In genomic region chrX:66000628-66001275, GRCh38 we compare ENCODE assay signal across 35 cellular contexts. TPM values are rescaled to one million over a fixed set of nuclear protein-coding genes. Genes with fewer than 3 reads are reported as not detected.
DNase-seq lines count a peak whose midpoint lies in the region; ATAC-seq, FAIRE-seq and TF ChIP-seq lines count a peak whose summit lies in the region.
"Had no signal": no experiment of that assay in that cellular context is flagged by ENCODE, and none has a peak within 500 bp of the region (broad histone marks: within the 10 kb centered on the region; RNA-seq: fewer than 3 reads in every experiment).

No MANE protein-coding gene starts in this region.

- intact Hi-C loops in spleen (cut with DNase I; ENCODE audit: low total_unique reads) = no loop called here

- peak overlapping the region; percentile 20; the same call in 1 of the 2 replicates for H3K27ac ChIP-seq in KMS-11
- H3K27ac ChIP-seq in astrocyte (ENCODE audit: low read depth, low read length) = no peak overlapping the region
- peak overlapping the region in 5 of 8 donors; percentile 37 to 87 (median 80) for H3K27ac ChIP-seq in spleen
- H3K27ac ChIP-seq: ascending aorta, cardiac muscle cell, coronary artery, epithelial cell of prostate, hepatocyte, lower lobe of right lung, parathyroid adenoma, testis had no signal

- peaks cover 2% of the 10 kb centered on the region for H3K4me1 Mint-ChIP-seq in astrocyte (ENCODE audit: low read depth, unreplicated experiment)
- H3K4me1 Mint-ChIP-seq: nephron progenitor cell had no signal

- H3K9ac ChIP-seq in KMS-11 = no peak overlapping the region
- H3K9ac ChIP-seq in astrocyte (ENCODE audit: low read length) = no peak overlapping the region
- H3K9ac ChIP-seq: parathyroid adenoma had no signal

- H3K79me2 ChIP-seq in KMS-11 (ENCODE audit: insufficient read depth, low read depth) (no peaks in the 10 kb centered on the region), astrocyte (ENCODE audit: insufficient read depth, low read length) (no peaks in the 10 kb centered on the region)
- H3K79me2 ChIP-seq: hepatocyte, parathyroid adenoma had no signal

- H3K4me2 ChIP-seq in KMS-11 (peak overlapping the region; percentile 25), astrocyte (ENCODE audit: low read length) (no peak overlapping the region)
- H3K4me2 ChIP-seq: hepatocyte had no signal

- H3K36me3 ChIP-seq in KMS-11 (ENCODE audit: insufficient read depth) (no peaks in the 10 kb centered on the region), astrocyte (ENCODE audit: insufficient read depth, low read length) (no peaks in the 10 kb centered on the region), spleen (no peaks in the 10 kb centered on the region)
- H3K36me3 ChIP-seq: ascending aorta, cardiac muscle cell, lower lobe of right lung had no signal

- no peaks in the 10 kb centered on the region for H3K27me3 ChIP-seq in KMS-11 (ENCODE audit: insufficient read depth, low read depth)
- H3K27me3 ChIP-seq in astrocyte (ENCODE audit: insufficient read depth, low read length) = no peaks in the 10 kb centered on the region
- no peaks in the 10 kb centered on the region for H3K27me3 ChIP-seq in spleen (replicated peaks in 1 of 7)
- H3K27me3 ChIP-seq: ascending aorta, cardiac muscle cell, hepatocyte, testis had no signal

- H3K9me3 Mint-ChIP-seq in astrocyte (ENCODE audit: unreplicated experiment) = no peaks in the 10 kb centered on the region
- H3K9me3 Mint-ChIP-seq: stimulated activated naive CD8-positive, alpha-beta T cell treated with anti-CD3 and anti-CD28 coated beads, Interleukin-15, Interleukin-2, amounts not matched to agents 100 ng/mL and 50 ng/mL, for 24 hours had no signal

- H3K27ac Mint-ChIP-seq in astrocyte (ENCODE audit: unreplicated experiment) = no peak overlapping the region
- H3K27ac Mint-ChIP-seq: activated CD4-positive, alpha-beta T cell treated with anti-CD3 and anti-CD28 coated beads for 36 hours; activated CD8-positive, alpha-beta T cell treated with anti-CD3 and anti-CD28 coated beads for 36 hours; activated naive CD8-positive, alpha-beta T cell treated with anti-CD3 and anti-CD28 coated beads, Interleukin-2, amount 10 ng/mL, durations not matched to agents 7 days and 5 days; nephron progenitor cell had no signal

- ATAC-seq in HG03439 (IDR thresholded peaks at IDR 0.05; ENCODE audit: unreplicated experiment) (no peak), GM21825 (IDR thresholded peaks at IDR 0.05; ENCODE audit: unreplicated experiment) (no peak)
- ATAC-seq: activated CD4-positive, alpha-beta T cell treated with anti-CD3 and anti-CD28 coated beads for 36 hours; activated CD8-positive, alpha-beta T cell treated with anti-CD3 and anti-CD28 coated beads for 36 hours; lower lobe of right lung; Panc1 had no signal

- peak; percentile 49 for FAIRE-seq in astrocyte (lab: Jason Lieb, UNC)

- no peak for TF ChIP-seq POLR2A in spleen (IDR thresholded peaks at IDR 0.05)

- TF ChIP-seq CTCF in KMS-11 (conservative IDR thresholded peaks at IDR 0.05; ENCODE audit: low read depth, low read length) (no peak), astrocyte (IDR thresholded peaks at IDR 0.05; ENCODE audit: insufficient read depth, low read depth, low read length) (no peak), spleen (IDR thresholded peaks at IDR 0.05 in 8 of 11, conservative IDR thresholded peaks at IDR 0.05 in 3 of 11) (no peak)

- H3K36me3 Mint-ChIP-seq in astrocyte (ENCODE audit: low read depth, unreplicated experiment) = no peaks in the 10 kb centered on the region
- H3K36me3 Mint-ChIP-seq: CD4-positive, alpha-beta memory T cell had no signal

- H2AFZ ChIP-seq in KMS-11 (ENCODE audit: low read depth) (no peak overlapping the region), astrocyte (ENCODE audit: low read depth, low read length) (no peak overlapping the region)
- H2AFZ ChIP-seq: hepatocyte, parathyroid adenoma had no signal

- H3K4me1 ChIP-seq in KMS-11 (ENCODE audit: low read depth, poor library complexity, severe bottlenecking) (peaks cover 33% of the 10 kb centered on the region), astrocyte (ENCODE audit: insufficient read depth, low read length) (no peaks in the 10 kb centered on the region), spleen (peaks cover 16 to 63% (median 33%) of the 10 kb centered on the region in 6 donors)
- H3K4me1 ChIP-seq: ascending aorta, parathyroid adenoma, testis had no signal

- H3K4me3 ChIP-seq in KMS-11 (IDR thresholded peaks at IDR 0.05; ENCODE audit: insufficient read depth, low read depth, low read length) = no peak overlapping the region
- no peak overlapping the region for H3K4me3 ChIP-seq in astrocyte (ENCODE audit: insufficient read depth, low read depth, low read length)
- H3K4me3 ChIP-seq in spleen = no peak overlapping the region
- H3K4me3 ChIP-seq: ascending aorta, cardiac muscle cell, coronary artery, hepatocyte, lower lobe of right lung, skin epidermis, testis had no signal

- WGBS in spleen, 5 donors = 40 to 53% (median 50%) methylated on average over 3 of the region's 3 CpGs

- H4K20me1 ChIP-seq in KMS-11 (ENCODE audit: insufficient read depth) (no peaks in the 10 kb centered on the region), astrocyte (ENCODE audit: insufficient read depth, low read length) (no peaks in the 10 kb centered on the region)

- DNase-seq in SIG-M5 treated with dmso at 0.1 percent for 504 hours (lab: John Stamatoyannopoulos, UW; ENCODE audit: unreplicated experiment) (peak; percentile 54), SIG-M5 (lab: John Stamatoyannopoulos, UW) (no peak), astrocyte (ENCODE audit: low read depth) (no peak), spleen (no peak), AG08395 (ENCODE audit: low spot score) (no peak)
- DNase-seq: 8988T; activated CD4-positive, alpha-beta T cell treated with anti-CD3 and anti-CD28 coated beads for 36 hours; activated CD8-positive, alpha-beta memory T cell treated with anti-CD3 and anti-CD28 coated beads, Interleukin-2, amount 50 U/mL, for 48 hours; activated CD8-positive, alpha-beta T cell treated with anti-CD3 and anti-CD28 coated beads for 36 hours; activated naive CD8-positive, alpha-beta T cell treated with anti-CD3 and anti-CD28 coated beads, Interleukin-2, amount 10 ng/mL, durations not matched to agents 7 days and 5 days; CD4-positive, alpha-beta memory T cell; effector memory CD4-positive, alpha-beta T cell; H7; lower lobe of right lung; NCI-H1417 treated with DMSO at 0.1 percent for 48 hours; NCI-H2029 treated with DMSO at 0.1 percent for 48 hours; NCI-H524; nephron progenitor cell; NK-92 treated with Interleukin-12 subunit alpha and Interleukin-12 subunit beta, amount 100 ng/mL, for 24 hours; SHP77 treated with DMSO at 0.1 percent for 48 hours; testis had no signal

- H3K4me3 Mint-ChIP-seq in astrocyte (ENCODE audit: unreplicated experiment) = no peak overlapping the region
- H3K4me3 Mint-ChIP-seq: activated CD4-positive, alpha-beta T cell treated with anti-CD3 and anti-CD28 coated beads for 36 hours; activated CD8-positive, alpha-beta T cell treated with anti-CD3 and anti-CD28 coated beads for 36 hours; activated naive CD8-positive, alpha-beta T cell treated with anti-CD3 and anti-CD28 coated beads, Interleukin-2, amount 10 ng/mL, durations not matched to agents 7 days and 5 days; nephron progenitor cell; stimulated activated naive CD8-positive, alpha-beta T cell treated with anti-CD3 and anti-CD28 coated beads, Interleukin-15, Interleukin-2, amounts not matched to agents 100 ng/mL and 50 ng/mL, for 24 hours had no signal

- no peaks in the 10 kb centered on the region for H3K27me3 Mint-ChIP-seq in astrocyte (ENCODE audit: low read depth, unreplicated experiment)
- H3K27me3 Mint-ChIP-seq: activated CD4-positive, alpha-beta T cell treated with anti-CD3 and anti-CD28 coated beads for 36 hours; activated CD8-positive, alpha-beta T cell treated with anti-CD3 and anti-CD28 coated beads for 36 hours; activated naive CD8-positive, alpha-beta T cell treated with anti-CD3 and anti-CD28 coated beads, Interleukin-2, amount 10 ng/mL, durations not matched to agents 7 days and 5 days; CD4-positive, alpha-beta memory T cell; stimulated activated naive CD8-positive, alpha-beta T cell treated with anti-CD3 and anti-CD28 coated beads, Interleukin-15, Interleukin-2, amounts not matched to agents 100 ng/mL and 50 ng/mL, for 24 hours had no signal

- H3K9me3 ChIP-seq in astrocyte (ENCODE audit: insufficient read depth, low read depth, low read length) = no peaks in the 10 kb centered on the region
- no peaks in the 10 kb centered on the region for H3K9me3 ChIP-seq in spleen
- H3K9me3 ChIP-seq: ascending aorta, lower lobe of right lung, testis had no signal

RNA-seq across cellular contexts. Expression of gene VSIG4, which starts 39.1 kb away (rescaled TPM):
- total RNA-seq in astrocyte (not detected in 2 replicates), spleen (100 to 1,000 TPM in 2 of 7 donors, 10 to 100 TPM in 4, 1 to 10 TPM in 1; 6.3 to 255 (median 84.1) TPM)
- 10 to 100 TPM; 21.6 to 34.6 (median 22.1) TPM for polyA plus RNA-seq in spleen
- total RNA-seq: cardiac muscle cell, Daoy, H7, MCF 10A had no signal
- polyA plus RNA-seq: cardiac muscle cell; CD4-positive, alpha-beta memory T cell had no signal
